8 cellular contexts compared by ENCODE assay signal in genomic region chr14:65412189-65412846, GRCh38. TPM values are rescaled to one million over a fixed set of nuclear protein-coding genes. Genes with fewer than 3 reads are reported as not detected.
DNase-seq lines count a peak whose midpoint lies in the region; ATAC-seq and FAIRE-seq lines count a peak whose summit lies in the region.

TSS of gene FUT8 (plus strand) at chr14:65412730. CDS start at chr14:65561564, 148,834 bp downstream.

- DNase-seq in Caki2 (ENCODE audit: low read depth) = peak; percentile 95
- DNase-seq in HTR-8/SVneo (ENCODE audit: insufficient read length, low spot score) = peak; percentile 100
- peak; percentile 63 to 74 for DNase-seq in NOMO-1 (lab: John Stamatoyannopoulos, UW; ENCODE audit: unreplicated experiment in 2 of 2)
- peak; percentile 90 to 94 for DNase-seq in activated CD8-positive, alpha-beta memory T cell treated with anti-CD3 and anti-CD28 coated beads for 4 hours (ENCODE audit: low read depth in 2 of 2)
- DNase-seq in effector memory CD4-positive, alpha-beta T cell = peak; percentile 90 to 92 (median 90)
- DNase-seq in medulla oblongata (ENCODE audit: extremely low spot score) = peak; percentile 95
- DNase-seq in stimulated activated CD8-positive, alpha-beta memory T cell treated with anti-CD3 and anti-CD28 coated beads, Interleukin-12 subunit alpha, Interleukin-12 subunit beta, amount 100 ng/mL, for 1 hour (ENCODE audit: low read depth) = peak; percentile 92

- peak; percentile 61 for ATAC-seq in GM21367 (IDR thresholded peaks at IDR 0.05; ENCODE audit: unreplicated experiment)

- no peaks in the 10 kb centered on the region for H3K9me3 ChIP-seq in effector memory CD4-positive, alpha-beta T cell (ENCODE audit: control insufficient read depth, low read length)

- in situ Hi-C loops in Caki2 (cut with HindIII; ENCODE audit: low pct_unique_long_range_greater_than_20kb, low sequenced_read_pairs) = no loop called here

- peak within 1 kb of the TSS; percentile 99 for H3K4me3 ChIP-seq in effector memory CD4-positive, alpha-beta T cell (ENCODE audit: insufficient read depth, low read depth, low read length, poor library complexity, severe bottlenecking)

- FAIRE-seq in HTR-8/SVneo (lab: Jason Lieb, UNC) = peak; percentile 100

- no peaks in the 10 kb centered on the region for H3K36me3 ChIP-seq in effector memory CD4-positive, alpha-beta T cell (ENCODE audit: control insufficient read depth, insufficient read depth, low read length)

- H3K27ac ChIP-seq in effector memory CD4-positive, alpha-beta T cell (ENCODE audit: insufficient read depth, low read length, poor library complexity, severe bottlenecking) = peak within 1 kb of the TSS; percentile 79

- H3K4me1 ChIP-seq in effector memory CD4-positive, alpha-beta T cell (ENCODE audit: control insufficient read depth, insufficient read depth, low read length, poor library complexity, severe bottlenecking) = peaks cover 14% of the 10 kb centered on the region

- H3K27me3 ChIP-seq in effector memory CD4-positive, alpha-beta T cell (replicated peaks; ENCODE audit: control insufficient read depth, insufficient read depth, low read length, poor library complexity, severe bottlenecking) = no peaks in the 10 kb centered on the region

RNA-seq across cellular contexts. Expression of gene FUT8, which starts in this region (rescaled TPM):
- total RNA-seq in Caki2 (2014; rRNA removed; shearing (Covaris generic); ENCODE audit: low replicate concordance) = 29.6 and 54.9 TPM in 2 replicates

Comparison
In these comparisons a context has a peak if more than half of its experiments do, and no peak if none do; other contexts are left out.
1. Peak in every context shown above with its lines: DNase-seq, ATAC-seq, H3K4me3 ChIP-seq and H3K27ac ChIP-seq.